In the genomic region with DNA sequence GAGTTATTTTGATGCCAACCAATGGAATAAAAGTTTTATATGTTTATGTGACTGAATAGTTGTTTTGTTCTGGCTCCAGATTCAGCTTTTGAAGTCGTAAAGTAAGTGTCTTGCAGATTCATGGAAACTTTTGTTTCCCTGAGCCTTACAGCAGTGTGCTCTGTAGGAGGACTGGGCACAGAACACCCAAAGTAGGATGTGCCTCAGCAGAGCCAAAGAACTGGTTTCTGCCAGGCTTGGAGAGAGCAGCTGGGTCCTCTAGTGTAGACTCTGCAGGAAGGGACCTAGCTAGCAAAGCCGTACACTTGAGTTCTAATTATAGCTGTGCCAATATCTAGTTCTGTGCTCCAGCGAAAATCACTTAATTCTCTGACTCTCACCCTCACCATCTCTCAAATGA, we compare ENCODE assay signal across 24 cellular contexts.
"Had no signal": no experiment of that assay in that cellular context is flagged by ENCODE, and none has a peak within 500 bp of the region (broad histone marks: within the 10 kb centered on the region; RNA-seq: fewer than 3 reads in every experiment).

No MANE protein-coding gene starts in this region.

- H3K9me3 Mint-ChIP-seq: activated CD8-positive, alpha-beta T cell treated with anti-CD3 and anti-CD28 coated beads for 36 hours; activated naive CD4-positive, alpha-beta T cell treated with anti-CD3 and anti-CD28 coated beads, Interleukin-2, amount 10 ng/mL, durations not matched to agents 7 days and 5 days; activated naive CD8-positive, alpha-beta T cell treated with anti-CD3 and anti-CD28 coated beads for 36 hours; activated T-cell treated with anti-CD3 and anti-CD28 coated beads, Interleukin-2, amount 50 U/mL, for 72 hours; activated T-helper 2 cell treated with anti-CD3 and anti-CD28 coated beads, Interferon-gamma antibody, Interleukin-2, Interleukin-4, amounts not matched to agents 10 μg/mL and 5 μg/mL and 100 μg/mL, durations not matched to agents 14 hours and 24 hours and 36 hours had no signal

- H3K9me3 ChIP-seq: MG63 had no signal

- DNase-seq: activated CD4-positive, alpha-beta T cell treated with anti-CD3 and anti-CD28 coated beads for 4 hours; activated CD8-positive, alpha-beta memory T cell treated with anti-CD3 and anti-CD28 coated beads, Interleukin-2, amount 50 U/mL, for 4 hours; activated CD8-positive, alpha-beta T cell treated with anti-CD3 and anti-CD28 coated beads for 36 hours; activated gamma-delta T cell treated with Interleukin-2 at 50 U/mL for 16 hours; activated naive CD4-positive, alpha-beta T cell treated with anti-CD3 and anti-CD28 coated beads, Interleukin-2, amount 10 ng/mL, durations not matched to agents 7 days and 5 days; activated naive CD8-positive, alpha-beta T cell treated with anti-CD3 and anti-CD28 coated beads for 36 hours; activated T-cell treated with anti-CD3 and anti-CD28 coated beads, Interleukin-2, amount 50 U/mL, for 72 hours; brain microvascular endothelial cell; MG63; MV-4-11; NCI-H1092 treated with DMSO at 0.1 percent for 48 hours; NCI-H1694 treated with DMSO at 0.1 percent for 48 hours; NCI-H2029 treated with DMSO at 0.1 percent for 48 hours; NCI-H2171; NCI-H345; NCI-H524; NCI-H82; PC-9; T-helper 1 cell; WERI-Rb-1 had no signal

- H3K27ac Mint-ChIP-seq: activated CD8-positive, alpha-beta T cell treated with anti-CD3 and anti-CD28 coated beads for 36 hours; activated naive CD4-positive, alpha-beta T cell treated with anti-CD3 and anti-CD28 coated beads, Interleukin-2, amount 10 ng/mL, durations not matched to agents 7 days and 5 days; activated naive CD8-positive, alpha-beta T cell treated with anti-CD3 and anti-CD28 coated beads for 36 hours; activated T-cell treated with anti-CD3 and anti-CD28 coated beads, Interleukin-2, amount 50 U/mL, for 72 hours; activated T-helper 2 cell treated with anti-CD3 and anti-CD28 coated beads, Interferon-gamma antibody, Interleukin-2, Interleukin-4, amounts not matched to agents 10 μg/mL and 5 μg/mL and 100 μg/mL, durations not matched to agents 14 hours and 24 hours and 36 hours had no signal

- H3K27me3 Mint-ChIP-seq: activated naive CD4-positive, alpha-beta T cell treated with anti-CD3 and anti-CD28 coated beads, Interleukin-2, amount 10 ng/mL, durations not matched to agents 7 days and 5 days had no signal

- H3K4me3 Mint-ChIP-seq: activated CD8-positive, alpha-beta T cell treated with anti-CD3 and anti-CD28 coated beads for 36 hours; activated naive CD4-positive, alpha-beta T cell treated with anti-CD3 and anti-CD28 coated beads, Interleukin-2, amount 10 ng/mL, durations not matched to agents 7 days and 5 days; activated naive CD8-positive, alpha-beta T cell treated with anti-CD3 and anti-CD28 coated beads for 36 hours; activated T-cell treated with anti-CD3 and anti-CD28 coated beads, Interleukin-2, amount 50 U/mL, for 72 hours had no signal

- H3K36me3 Mint-ChIP-seq: activated naive CD4-positive, alpha-beta T cell treated with anti-CD3 and anti-CD28 coated beads, Interleukin-2, amount 10 ng/mL, durations not matched to agents 7 days and 5 days; activated naive CD8-positive, alpha-beta T cell treated with anti-CD3 and anti-CD28 coated beads for 36 hours had no signal

- H3K27me3 ChIP-seq: brain microvascular endothelial cell, cardiac muscle cell had no signal

- H3K36me3 ChIP-seq: brain microvascular endothelial cell, cardiac muscle cell, MG63, WERI-Rb-1 had no signal

- H3K27ac ChIP-seq: brain microvascular endothelial cell, cardiac muscle cell, PC-9, SK-N-MC, WERI-Rb-1 had no signal

- H3K4me3 ChIP-seq: cardiac muscle cell, MG63, PC-9, SK-N-MC had no signal

- H2AFZ ChIP-seq: PC-9 had no signal

- ATAC-seq: activated CD4-positive, CD25-positive, alpha-beta regulatory T cell treated with anti-CD3 and anti-CD28 coated beads, Interleukin-2, amount 50 U/mL, for 24 hours; activated CD8-positive, alpha-beta T cell treated with anti-CD3 and anti-CD28 coated beads for 36 hours; activated T-cell treated with anti-CD3 and anti-CD28 coated beads, Interleukin-2, amount 50 U/mL, for 72 hours had no signal

- H3K4me2 ChIP-seq: PC-9 had no signal

- H3K4me1 Mint-ChIP-seq: activated naive CD4-positive, alpha-beta T cell treated with anti-CD3 and anti-CD28 coated beads, Interleukin-2, amount 10 ng/mL, durations not matched to agents 7 days and 5 days; activated naive CD8-positive, alpha-beta T cell treated with anti-CD3 and anti-CD28 coated beads for 36 hours had no signal
